Comparison of ENCODE assay signal across 1 cellular context in the genomic region with DNA sequence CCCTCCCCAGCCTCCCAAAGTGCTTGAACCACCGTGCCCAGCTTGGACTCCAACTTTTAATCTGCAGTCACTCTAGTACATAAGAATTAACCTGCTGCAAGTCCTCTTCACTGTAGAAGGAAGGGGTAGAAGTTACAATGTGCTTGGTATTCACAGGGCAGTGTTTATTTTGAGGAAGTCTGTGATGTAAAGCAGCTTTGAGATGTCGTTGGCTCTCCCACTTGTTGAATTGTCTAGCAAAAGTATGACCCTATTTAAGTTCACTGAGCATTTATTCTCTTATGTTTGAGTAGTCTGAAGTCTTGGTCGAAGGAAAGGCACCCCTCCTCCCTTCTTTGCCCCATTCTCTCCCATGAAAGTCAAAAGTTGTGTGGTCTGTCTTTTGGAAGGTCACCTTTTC.
TF ChIP-seq lines count a peak whose summit lies in the region.

No MANE protein-coding gene starts in this region.

TF ChIP-seq in IMR-90, 13 proteins besides CTCF, POLR2A, EP300 and RAD21:
- TF ChIP-seq BHLHE40 (IDR thresholded peaks at IDR 0.05; ENCODE audit: low read depth, low read length) (no peak), MXI1 (IDR thresholded peaks at IDR 0.05; ENCODE audit: borderline replicate concordance, low read depth, low read length) (no peak), CHD1 (IDR thresholded peaks at IDR 0.05; ENCODE audit: low read depth, low read length) (no peak), CEBPB (IDR thresholded peaks at IDR 0.05; ENCODE audit: low read depth, low read length) (no peak), RFX5 (IDR thresholded peaks at IDR 0.05; ENCODE audit: low read depth, low read length) (no peak), MAFK (IDR thresholded peaks at IDR 0.05; ENCODE audit: low read depth, low read length) (no peak), FOS (IDR thresholded peaks at IDR 0.05; ENCODE audit: low read depth, low read length) (no peak), SMC3 (IDR thresholded peaks at IDR 0.05; ENCODE audit: low read depth, low read length) (no peak), NFE2L2 (IDR thresholded peaks at IDR 0.05; ENCODE audit: low read depth, low read length) (no peak), MAZ (IDR thresholded peaks at IDR 0.05; ENCODE audit: borderline replicate concordance, low read depth, low read length) (no peak)
- TF ChIP-seq, protein P1, sequence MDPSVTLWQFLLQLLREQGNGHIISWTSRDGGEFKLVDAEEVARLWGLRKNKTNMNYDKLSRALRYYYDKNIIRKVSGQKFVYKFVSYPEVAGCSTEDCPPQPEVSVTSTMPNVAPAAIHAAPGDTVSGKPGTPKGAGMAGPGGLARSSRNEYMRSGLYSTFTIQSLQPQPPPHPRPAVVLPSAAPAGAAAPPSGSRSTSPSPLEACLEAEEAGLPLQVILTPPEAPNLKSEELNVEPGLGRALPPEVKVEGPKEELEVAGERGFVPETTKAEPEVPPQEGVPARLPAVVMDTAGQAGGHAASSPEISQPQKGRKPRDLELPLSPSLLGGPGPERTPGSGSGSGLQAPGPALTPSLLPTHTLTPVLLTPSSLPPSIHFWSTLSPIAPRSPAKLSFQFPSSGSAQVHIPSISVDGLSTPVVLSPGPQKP (IDR thresholded peaks at IDR 0.05; ENCODE audit: borderline replicate concordance, low read depth, low read length) = no peak
- TF ChIP-seq, protein P2, sequence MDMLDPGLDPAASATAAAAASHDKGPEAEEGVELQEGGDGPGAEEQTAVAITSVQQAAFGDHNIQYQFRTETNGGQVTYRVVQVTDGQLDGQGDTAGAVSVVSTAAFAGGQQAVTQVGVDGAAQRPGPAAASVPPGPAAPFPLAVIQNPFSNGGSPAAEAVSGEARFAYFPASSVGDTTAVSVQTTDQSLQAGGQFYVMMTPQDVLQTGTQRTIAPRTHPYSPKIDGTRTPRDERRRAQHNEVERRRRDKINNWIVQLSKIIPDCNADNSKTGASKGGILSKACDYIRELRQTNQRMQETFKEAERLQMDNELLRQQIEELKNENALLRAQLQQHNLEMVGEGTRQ (IDR thresholded peaks at IDR 0.05; ENCODE audit: low read depth, low read length) = no peak
